1 cellular context compared by ENCODE assay signal in the genomic region with DNA sequence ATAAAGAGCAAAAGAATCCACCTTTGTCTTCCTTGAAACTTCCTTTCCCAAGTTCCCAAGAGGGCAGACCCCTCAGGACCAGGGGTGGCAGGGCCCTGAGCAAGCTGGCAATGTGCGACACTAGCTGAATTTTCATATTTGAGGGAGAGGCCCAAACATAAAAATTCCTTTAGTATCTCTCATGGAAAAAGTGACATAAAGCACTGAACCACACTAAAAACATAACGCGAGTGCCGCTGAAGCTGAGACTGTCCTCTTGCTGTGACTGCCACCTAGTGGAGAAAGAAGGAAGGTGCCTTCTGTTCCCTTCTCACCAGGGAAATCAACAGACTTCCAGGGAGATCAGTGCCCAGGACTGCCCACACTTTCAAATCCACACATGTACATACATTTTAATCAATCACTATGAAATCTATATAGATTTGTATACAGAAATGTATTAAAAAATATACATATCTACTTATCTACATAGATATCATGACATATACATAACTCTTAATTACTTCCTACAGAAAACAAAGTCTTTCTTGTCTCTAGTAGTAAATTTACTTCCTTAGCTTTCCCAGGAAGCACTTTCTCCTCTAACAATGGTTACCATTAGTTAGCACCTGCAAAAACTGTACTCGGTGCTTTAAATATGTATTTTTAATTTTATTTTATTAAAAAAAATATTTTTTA.
TF ChIP-seq lines count a peak whose summit lies in the region.

No MANE protein-coding gene starts in this region.

TF ChIP-seq in GM12878, 131 proteins besides CTCF, POLR2A, EP300 and RAD21 (continued from another document and continues in another):
- TF ChIP-seq, protein P1, sequence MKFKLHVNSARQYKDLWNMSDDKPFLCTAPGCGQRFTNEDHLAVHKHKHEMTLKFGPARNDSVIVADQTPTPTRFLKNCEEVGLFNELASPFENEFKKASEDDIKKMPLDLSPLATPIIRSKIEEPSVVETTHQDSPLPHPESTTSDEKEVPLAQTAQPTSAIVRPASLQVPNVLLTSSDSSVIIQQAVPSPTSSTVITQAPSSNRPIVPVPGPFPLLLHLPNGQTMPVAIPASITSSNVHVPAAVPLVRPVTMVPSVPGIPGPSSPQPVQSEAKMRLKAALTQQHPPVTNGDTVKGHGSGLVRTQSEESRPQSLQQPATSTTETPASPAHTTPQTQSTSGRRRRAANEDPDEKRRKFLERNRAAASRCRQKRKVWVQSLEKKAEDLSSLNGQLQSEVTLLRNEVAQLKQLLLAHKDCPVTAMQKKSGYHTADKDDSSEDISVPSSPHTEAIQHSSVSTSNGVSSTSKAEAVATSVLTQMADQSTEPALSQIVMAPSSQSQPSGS (IDR thresholded peaks at IDR 0.05; ENCODE audit: low read length), result no peak
- TF ChIP-seq, protein P2, sequence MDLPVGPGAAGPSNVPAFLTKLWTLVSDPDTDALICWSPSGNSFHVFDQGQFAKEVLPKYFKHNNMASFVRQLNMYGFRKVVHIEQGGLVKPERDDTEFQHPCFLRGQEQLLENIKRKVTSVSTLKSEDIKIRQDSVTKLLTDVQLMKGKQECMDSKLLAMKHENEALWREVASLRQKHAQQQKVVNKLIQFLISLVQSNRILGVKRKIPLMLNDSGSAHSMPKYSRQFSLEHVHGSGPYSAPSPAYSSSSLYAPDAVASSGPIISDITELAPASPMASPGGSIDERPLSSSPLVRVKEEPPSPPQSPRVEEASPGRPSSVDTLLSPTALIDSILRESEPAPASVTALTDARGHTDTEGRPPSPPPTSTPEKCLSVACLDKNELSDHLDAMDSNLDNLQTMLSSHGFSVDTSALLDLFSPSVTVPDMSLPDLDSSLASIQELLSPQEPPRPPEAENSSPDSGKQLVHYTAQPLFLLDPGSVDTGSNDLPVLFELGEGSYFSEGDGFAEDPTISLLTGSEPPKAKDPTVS (IDR thresholded peaks at IDR 0.05; ENCODE audit: low read depth, low read length), result no peak
- TF ChIP-seq NFYA (IDR thresholded peaks at IDR 0.05; ENCODE audit: borderline replicate concordance, low read depth, low read length), result no peak
- peak; percentile 24; the same call in 1 of the 2 replicates for TF ChIP-seq RUNX3 (IDR thresholded peaks at IDR 0.05; ENCODE audit: low read length)
- TF ChIP-seq, protein P3, sequence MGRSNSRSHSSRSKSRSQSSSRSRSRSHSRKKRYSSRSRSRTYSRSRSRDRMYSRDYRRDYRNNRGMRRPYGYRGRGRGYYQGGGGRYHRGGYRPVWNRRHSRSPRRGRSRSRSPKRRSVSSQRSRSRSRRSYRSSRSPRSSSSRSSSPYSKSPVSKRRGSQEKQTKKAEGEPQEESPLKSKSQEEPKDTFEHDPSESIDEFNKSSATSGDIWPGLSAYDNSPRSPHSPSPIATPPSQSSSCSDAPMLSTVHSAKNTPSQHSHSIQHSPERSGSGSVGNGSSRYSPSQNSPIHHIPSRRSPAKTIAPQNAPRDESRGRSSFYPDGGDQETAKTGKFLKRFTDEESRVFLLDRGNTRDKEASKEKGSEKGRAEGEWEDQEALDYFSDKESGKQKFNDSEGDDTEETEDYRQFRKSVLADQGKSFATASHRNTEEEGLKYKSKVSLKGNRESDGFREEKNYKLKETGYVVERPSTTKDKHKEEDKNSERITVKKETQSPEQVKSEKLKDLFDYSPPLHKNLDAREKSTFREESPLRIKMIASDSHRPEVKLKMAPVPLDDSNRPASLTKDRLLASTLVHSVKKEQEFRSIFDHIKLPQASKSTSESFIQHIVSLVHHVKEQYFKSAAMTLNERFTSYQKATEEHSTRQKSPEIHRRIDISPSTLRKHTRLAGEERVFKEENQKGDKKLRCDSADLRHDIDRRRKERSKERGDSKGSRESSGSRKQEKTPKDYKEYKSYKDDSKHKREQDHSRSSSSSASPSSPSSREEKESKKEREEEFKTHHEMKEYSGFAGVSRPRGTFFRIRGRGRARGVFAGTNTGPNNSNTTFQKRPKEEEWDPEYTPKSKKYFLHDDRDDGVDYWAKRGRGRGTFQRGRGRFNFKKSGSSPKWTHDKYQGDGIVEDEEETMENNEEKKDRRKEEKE (IDR thresholded peaks at IDR 0.05), result no peak
- TF ChIP-seq, protein P4, sequence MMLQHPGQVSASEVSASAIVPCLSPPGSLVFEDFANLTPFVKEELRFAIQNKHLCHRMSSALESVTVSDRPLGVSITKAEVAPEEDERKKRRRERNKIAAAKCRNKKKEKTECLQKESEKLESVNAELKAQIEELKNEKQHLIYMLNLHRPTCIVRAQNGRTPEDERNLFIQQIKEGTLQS (IDR thresholded peaks at IDR 0.05; ENCODE audit: borderline replicate concordance, extremely low read depth, low read depth, low read length), result peak; percentile 27; the same call in 1 of the 2 replicates
- peak; percentile 34; the same call in 1 of the 2 replicates for TF ChIP-seq DPF2 (IDR thresholded peaks at IDR 0.05)
- TF ChIP-seq TARDBP (IDR thresholded peaks at IDR 0.05; ENCODE audit: borderline replicate concordance), result no peak
- TF ChIP-seq EGR1 (IDR thresholded peaks at IDR 0.05; ENCODE audit: borderline replicate concordance in 1 of 2, low read depth in 2 of 2, low read length in 2 of 2), result no peak
- no peak for TF ChIP-seq TBL1XR1 (IDR thresholded peaks at IDR 0.05; ENCODE audit: low read depth, low read length)
- peak; percentile 99 for TF ChIP-seq SMC3 (IDR thresholded peaks at IDR 0.05; ENCODE audit: borderline replicate concordance, low read length)
- no peak for TF ChIP-seq ZNF384 (IDR thresholded peaks at IDR 0.05; ENCODE audit: borderline replicate concordance, low read depth, low read length)
- no peak for TF ChIP-seq WRNIP1 (IDR thresholded peaks at IDR 0.05; ENCODE audit: borderline replicate concordance, low read depth, low read length)
- no peak for TF ChIP-seq HDGF (IDR thresholded peaks at IDR 0.05)
- TF ChIP-seq, protein P5, sequence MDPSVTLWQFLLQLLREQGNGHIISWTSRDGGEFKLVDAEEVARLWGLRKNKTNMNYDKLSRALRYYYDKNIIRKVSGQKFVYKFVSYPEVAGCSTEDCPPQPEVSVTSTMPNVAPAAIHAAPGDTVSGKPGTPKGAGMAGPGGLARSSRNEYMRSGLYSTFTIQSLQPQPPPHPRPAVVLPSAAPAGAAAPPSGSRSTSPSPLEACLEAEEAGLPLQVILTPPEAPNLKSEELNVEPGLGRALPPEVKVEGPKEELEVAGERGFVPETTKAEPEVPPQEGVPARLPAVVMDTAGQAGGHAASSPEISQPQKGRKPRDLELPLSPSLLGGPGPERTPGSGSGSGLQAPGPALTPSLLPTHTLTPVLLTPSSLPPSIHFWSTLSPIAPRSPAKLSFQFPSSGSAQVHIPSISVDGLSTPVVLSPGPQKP (IDR thresholded peaks at IDR 0.05; ENCODE audit: low read depth, low read length), result no peak
- TF ChIP-seq, protein P6, sequence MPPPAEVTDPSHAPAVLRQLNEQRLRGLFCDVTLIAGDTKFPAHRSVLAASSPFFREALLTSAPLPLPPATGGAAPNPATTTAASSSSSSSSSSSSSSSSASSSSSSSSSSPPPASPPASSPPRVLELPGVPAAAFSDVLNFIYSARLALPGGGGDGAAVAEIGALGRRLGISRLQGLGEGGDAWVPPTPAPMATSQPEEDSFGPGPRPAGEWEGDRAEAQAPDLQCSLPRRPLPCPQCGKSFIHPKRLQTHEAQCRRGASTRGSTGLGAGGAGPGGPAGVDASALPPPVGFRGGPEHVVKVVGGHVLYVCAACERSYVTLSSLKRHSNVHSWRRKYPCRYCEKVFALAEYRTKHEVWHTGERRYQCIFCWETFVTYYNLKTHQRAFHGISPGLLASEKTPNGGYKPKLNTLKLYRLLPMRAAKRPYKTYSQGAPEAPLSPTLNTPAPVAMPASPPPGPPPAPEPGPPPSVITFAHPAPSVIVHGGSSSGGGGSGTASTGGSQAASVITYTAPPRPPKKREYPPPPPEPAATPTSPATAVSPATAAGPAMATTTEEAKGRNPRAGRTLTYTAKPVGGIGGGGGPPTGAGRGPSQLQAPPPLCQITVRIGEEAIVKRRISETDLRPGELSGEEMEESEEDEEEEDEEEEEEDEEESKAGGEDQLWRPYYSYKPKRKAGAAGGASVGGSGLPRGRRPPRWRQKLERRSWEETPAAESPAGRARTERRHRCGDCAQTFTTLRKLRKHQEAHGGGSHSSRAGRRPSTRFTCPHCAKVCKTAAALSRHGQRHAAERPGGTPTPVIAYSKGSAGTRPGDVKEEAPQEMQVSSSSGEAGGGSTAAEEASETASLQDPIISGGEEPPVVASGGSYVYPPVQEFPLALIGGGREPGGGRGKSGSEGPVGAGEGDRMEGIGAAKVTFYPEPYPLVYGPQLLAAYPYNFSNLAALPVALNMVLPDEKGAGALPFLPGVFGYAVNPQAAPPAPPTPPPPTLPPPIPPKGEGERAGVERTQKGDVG (CRISPR knock-in tag; IDR thresholded peaks at IDR 0.05), result no peak
- TF ChIP-seq, protein P7, sequence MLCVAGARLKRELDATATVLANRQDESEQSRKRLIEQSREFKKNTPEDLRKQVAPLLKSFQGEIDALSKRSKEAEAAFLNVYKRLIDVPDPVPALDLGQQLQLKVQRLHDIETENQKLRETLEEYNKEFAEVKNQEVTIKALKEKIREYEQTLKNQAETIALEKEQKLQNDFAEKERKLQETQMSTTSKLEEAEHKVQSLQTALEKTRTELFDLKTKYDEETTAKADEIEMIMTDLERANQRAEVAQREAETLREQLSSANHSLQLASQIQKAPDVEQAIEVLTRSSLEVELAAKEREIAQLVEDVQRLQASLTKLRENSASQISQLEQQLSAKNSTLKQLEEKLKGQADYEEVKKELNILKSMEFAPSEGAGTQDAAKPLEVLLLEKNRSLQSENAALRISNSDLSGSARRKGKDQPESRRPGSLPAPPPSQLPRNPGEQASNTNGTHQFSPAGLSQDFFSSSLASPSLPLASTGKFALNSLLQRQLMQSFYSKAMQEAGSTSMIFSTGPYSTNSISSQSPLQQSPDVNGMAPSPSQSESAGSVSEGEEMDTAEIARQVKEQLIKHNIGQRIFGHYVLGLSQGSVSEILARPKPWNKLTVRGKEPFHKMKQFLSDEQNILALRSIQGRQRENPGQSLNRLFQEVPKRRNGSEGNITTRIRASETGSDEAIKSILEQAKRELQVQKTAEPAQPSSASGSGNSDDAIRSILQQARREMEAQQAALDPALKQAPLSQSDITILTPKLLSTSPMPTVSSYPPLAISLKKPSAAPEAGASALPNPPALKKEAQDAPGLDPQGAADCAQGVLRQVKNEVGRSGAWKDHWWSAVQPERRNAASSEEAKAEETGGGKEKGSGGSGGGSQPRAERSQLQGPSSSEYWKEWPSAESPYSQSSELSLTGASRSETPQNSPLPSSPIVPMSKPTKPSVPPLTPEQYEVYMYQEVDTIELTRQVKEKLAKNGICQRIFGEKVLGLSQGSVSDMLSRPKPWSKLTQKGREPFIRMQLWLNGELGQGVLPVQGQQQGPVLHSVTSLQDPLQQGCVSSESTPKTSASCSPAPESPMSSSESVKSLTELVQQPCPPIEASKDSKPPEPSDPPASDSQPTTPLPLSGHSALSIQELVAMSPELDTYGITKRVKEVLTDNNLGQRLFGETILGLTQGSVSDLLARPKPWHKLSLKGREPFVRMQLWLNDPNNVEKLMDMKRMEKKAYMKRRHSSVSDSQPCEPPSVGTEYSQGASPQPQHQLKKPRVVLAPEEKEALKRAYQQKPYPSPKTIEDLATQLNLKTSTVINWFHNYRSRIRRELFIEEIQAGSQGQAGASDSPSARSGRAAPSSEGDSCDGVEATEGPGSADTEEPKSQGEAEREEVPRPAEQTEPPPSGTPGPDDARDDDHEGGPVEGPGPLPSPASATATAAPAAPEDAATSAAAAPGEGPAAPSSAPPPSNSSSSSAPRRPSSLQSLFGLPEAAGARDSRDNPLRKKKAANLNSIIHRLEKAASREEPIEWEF (IDR thresholded peaks at IDR 0.05; ENCODE audit: insufficient replicate concordance, low read depth, low read length), result no peak
- TF ChIP-seq, protein P8, sequence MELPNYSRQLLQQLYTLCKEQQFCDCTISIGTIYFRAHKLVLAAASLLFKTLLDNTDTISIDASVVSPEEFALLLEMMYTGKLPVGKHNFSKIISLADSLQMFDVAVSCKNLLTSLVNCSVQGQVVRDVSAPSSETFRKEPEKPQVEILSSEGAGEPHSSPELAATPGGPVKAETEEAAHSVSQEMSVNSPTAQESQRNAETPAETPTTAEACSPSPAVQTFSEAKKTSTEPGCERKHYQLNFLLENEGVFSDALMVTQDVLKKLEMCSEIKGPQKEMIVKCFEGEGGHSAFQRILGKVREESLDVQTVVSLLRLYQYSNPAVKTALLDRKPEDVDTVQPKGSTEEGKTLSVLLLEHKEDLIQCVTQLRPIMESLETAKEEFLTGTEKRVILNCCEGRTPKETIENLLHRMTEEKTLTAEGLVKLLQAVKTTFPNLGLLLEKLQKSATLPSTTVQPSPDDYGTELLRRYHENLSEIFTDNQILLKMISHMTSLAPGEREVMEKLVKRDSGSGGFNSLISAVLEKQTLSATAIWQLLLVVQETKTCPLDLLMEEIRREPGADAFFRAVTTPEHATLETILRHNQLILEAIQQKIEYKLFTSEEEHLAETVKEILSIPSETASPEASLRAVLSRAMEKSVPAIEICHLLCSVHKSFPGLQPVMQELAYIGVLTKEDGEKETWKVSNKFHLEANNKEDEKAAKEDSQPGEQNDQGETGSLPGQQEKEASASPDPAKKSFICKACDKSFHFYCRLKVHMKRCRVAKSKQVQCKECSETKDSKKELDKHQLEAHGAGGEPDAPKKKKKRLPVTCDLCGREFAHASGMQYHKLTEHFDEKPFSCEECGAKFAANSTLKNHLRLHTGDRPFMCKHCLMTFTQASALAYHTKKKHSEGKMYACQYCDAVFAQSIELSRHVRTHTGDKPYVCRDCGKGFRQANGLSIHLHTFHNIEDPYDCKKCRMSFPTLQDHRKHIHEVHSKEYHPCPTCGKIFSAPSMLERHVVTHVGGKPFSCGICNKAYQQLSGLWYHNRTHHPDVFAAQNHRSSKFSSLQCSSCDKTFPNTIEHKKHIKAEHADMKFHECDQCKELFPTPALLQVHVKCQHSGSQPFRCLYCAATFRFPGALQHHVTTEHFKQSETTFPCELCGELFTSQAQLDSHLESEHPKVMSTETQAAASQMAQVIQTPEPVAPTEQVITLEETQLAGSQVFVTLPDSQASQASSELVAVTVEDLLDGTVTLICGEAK (IDR thresholded peaks at IDR 0.05; ENCODE audit: borderline replicate concordance), result no peak
- no peak for TF ChIP-seq NR2C2 (IDR thresholded peaks at IDR 0.05; ENCODE audit: borderline replicate concordance, control insufficient read depth, insufficient read length, low read depth)
- TF ChIP-seq HDAC2 (IDR thresholded peaks at IDR 0.05), result no peak
- no peak for TF ChIP-seq ESRRA (IDR thresholded peaks at IDR 0.05; ENCODE audit: low read length)
- TF ChIP-seq, protein P9, sequence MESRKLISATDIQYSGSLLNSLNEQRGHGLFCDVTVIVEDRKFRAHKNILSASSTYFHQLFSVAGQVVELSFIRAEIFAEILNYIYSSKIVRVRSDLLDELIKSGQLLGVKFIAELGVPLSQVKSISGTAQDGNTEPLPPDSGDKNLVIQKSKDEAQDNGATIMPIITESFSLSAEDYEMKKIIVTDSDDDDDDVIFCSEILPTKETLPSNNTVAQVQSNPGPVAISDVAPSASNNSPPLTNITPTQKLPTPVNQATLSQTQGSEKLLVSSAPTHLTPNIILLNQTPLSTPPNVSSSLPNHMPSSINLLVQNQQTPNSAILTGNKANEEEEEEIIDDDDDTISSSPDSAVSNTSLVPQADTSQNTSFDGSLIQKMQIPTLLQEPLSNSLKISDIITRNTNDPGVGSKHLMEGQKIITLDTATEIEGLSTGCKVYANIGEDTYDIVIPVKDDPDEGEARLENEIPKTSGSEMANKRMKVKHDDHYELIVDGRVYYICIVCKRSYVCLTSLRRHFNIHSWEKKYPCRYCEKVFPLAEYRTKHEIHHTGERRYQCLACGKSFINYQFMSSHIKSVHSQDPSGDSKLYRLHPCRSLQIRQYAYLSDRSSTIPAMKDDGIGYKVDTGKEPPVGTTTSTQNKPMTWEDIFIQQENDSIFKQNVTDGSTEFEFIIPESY (IDR thresholded peaks at IDR 0.05), result no peak
- TF ChIP-seq BMI1 (IDR thresholded peaks at IDR 0.05; ENCODE audit: borderline replicate concordance), result no peak
- TF ChIP-seq ZNF24 (IDR thresholded peaks at IDR 0.05), result no peak
- no peak for TF ChIP-seq CHD4 (IDR thresholded peaks at IDR 0.05)
- peak; percentile 45; the same call in 1 of the 2 replicates for TF ChIP-seq EED (IDR thresholded peaks at IDR 0.05; ENCODE audit: low read depth)
- no peak for TF ChIP-seq BRCA1 (IDR thresholded peaks at IDR 0.05; ENCODE audit: low read depth, low read length)
- TF ChIP-seq STAT3 (IDR thresholded peaks at IDR 0.05; ENCODE audit: low read depth, low read length), result no peak
- no peak for TF ChIP-seq PAX5 (IDR thresholded peaks at IDR 0.05; ENCODE audit: borderline replicate concordance, low read depth, low read length)
- no peak for TF ChIP-seq BCL11A (IDR thresholded peaks at IDR 0.05; ENCODE audit: low read depth, low read length)
